In the genomic region with DNA sequence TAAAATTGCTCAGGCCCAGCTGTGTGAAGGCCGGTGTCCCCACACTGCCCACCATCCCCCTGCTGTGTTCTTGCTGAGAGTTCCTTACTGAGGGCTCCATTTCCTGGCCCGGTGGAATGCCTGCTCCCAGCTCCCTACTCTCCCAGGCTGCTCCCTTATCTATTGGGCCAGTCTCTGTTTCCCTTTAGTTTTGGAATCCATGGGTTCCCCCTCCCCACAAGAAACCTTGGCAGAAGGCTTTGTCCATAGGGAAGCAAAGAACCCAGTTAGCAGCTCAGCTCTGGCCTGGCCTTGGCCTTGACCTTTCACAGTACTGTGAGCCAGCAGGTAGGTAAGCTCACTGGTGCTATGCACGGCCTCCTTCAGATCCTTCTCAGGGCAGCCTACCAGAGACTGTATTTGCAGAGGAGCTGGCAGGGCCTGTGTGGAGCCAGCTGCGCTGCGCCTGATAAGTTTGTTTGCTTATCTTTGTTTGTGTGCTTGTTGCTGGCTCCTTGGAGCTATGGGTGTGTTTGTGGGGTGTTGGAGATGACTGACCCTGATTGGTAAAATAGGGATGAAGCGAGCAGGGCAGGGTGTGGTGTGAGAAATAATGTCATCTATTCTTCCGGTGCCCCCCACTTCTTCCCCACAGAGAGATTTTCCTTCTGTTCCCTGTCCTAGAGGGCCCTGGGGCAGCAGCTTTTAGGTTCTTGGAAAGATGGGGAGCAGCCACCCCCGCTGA, we compare ENCODE assay signal across 9 cellular contexts. TPM values are rescaled to one million over a fixed set of nuclear protein-coding genes. Genes with fewer than 3 reads are reported as not detected.
DNase-seq lines count a peak whose midpoint lies in the region; ATAC-seq, FAIRE-seq and TF ChIP-seq lines count a peak whose summit lies in the region.
"Had no signal": no experiment of that assay in that cellular context is flagged by ENCODE, and none has a peak within 500 bp of the region (broad histone marks: within the 10 kb centered on the region; RNA-seq: fewer than 3 reads in every experiment).

No MANE protein-coding gene starts in this region.

- dilution Hi-C loops in keratinocyte (cut with MboI; ENCODE audit: extremely low pct_ligation_motif_present, low sequenced_read_pairs), result no loop called here

- H3K9ac ChIP-seq in adipocyte (ENCODE audit: low read length) (peak overlapping the region; percentile 15), keratinocyte (ENCODE audit: control insufficient read depth, extremely low read depth, insufficient read depth, low read length) (peak overlapping the region; percentile 79), stomach smooth muscle (ENCODE audit: low read length in 2 of 2) (peak overlapping the region; percentile 36 to 44)

- DNase-seq in activated T-cell treated with anti-CD3 and anti-CD28 coated beads, Interleukin-2, amount 50 U/mL, for 72 hours, result no peak
- no peak for DNase-seq in activated T-cell treated with anti-CD3 and anti-CD28 coated beads, Interleukin-2, amount 50 U/mL, for 48 hours
- DNase-seq in adipocyte (ENCODE audit: low read depth) (no peak), keratinocyte (ENCODE audit: low read depth, low spot score) (no peak)

- H3K27me3 ChIP-seq in adipocyte (replicated peaks; ENCODE audit: control insufficient read depth, insufficient read depth, low read length) (no peaks in the 10 kb centered on the region), keratinocyte (ENCODE audit: control insufficient read depth, extremely low read depth, insufficient read depth, low read length) (no peaks in the 10 kb centered on the region), stomach smooth muscle (ENCODE audit: control insufficient read depth in 1 of 2, insufficient read depth in 2 of 2, low read length in 2 of 2) (no peaks in the 10 kb centered on the region)

- peaks cover 56% of the 10 kb centered on the region for H3K4me1 Mint-ChIP-seq in activated T-cell treated with anti-CD3 and anti-CD28 coated beads, Interleukin-2, amount 50 U/mL, for 72 hours (ENCODE audit: low read depth)

- H3K4me2 ChIP-seq in keratinocyte (ENCODE audit: control insufficient read depth, extremely low read depth, insufficient read depth, low read depth, low read length), result peak overlapping the region; percentile 63

- H2AFZ ChIP-seq in keratinocyte (ENCODE audit: control insufficient read depth, low read length), result no peak overlapping the region

- no peaks in the 10 kb centered on the region for H3K27me3 Mint-ChIP-seq in activated T-cell treated with anti-CD3 and anti-CD28 coated beads, Interleukin-2, amount 50 U/mL, for 72 hours (ENCODE audit: low read depth)

- peak overlapping the region; percentile 34 for H3K4me3 ChIP-seq in adipocyte (ENCODE audit: low read length)
- peak overlapping the region in 1 of 3 experiments; percentile 11 for H3K4me3 ChIP-seq in keratinocyte (ENCODE audit: control insufficient read depth in 2 of 3, extremely low read depth in 1 of 3, insufficient read depth in 2 of 3, low read depth in 1 of 3, low read length in 3 of 3)
- peak overlapping the region; percentile 23 to 55 for H3K4me3 ChIP-seq in stomach smooth muscle (ENCODE audit: low read length in 2 of 2)

- peaks cover 71% of the 10 kb centered on the region for H3K79me2 ChIP-seq in keratinocyte (ENCODE audit: control insufficient read depth, insufficient read depth, low read length)

- H3K9me1 ChIP-seq in keratinocyte (ENCODE audit: control insufficient read depth, extremely low read depth, insufficient read depth, low read length), result peaks cover 11% of the 10 kb centered on the region

- peak overlapping the region; percentile 53 for H3K27ac Mint-ChIP-seq in activated T-cell treated with anti-CD3 and anti-CD28 coated beads, Interleukin-2, amount 50 U/mL, for 72 hours

- no peak for TF ChIP-seq CTCF in keratinocyte (optimal IDR thresholded peaks at IDR 0.05 in 1 of 3, IDR thresholded peaks at IDR 0.05 in 1 of 3, conservative IDR thresholded peaks at IDR 0.05 in 1 of 3; ENCODE audit: extremely low read depth in 1 of 3, insufficient read depth in 2 of 3, low read length in 3 of 3)

- H3K36me3 Mint-ChIP-seq in activated T-cell treated with anti-CD3 and anti-CD28 coated beads, Interleukin-2, amount 50 U/mL, for 72 hours (ENCODE audit: insufficient read depth in 2 of 2), result no peaks in the 10 kb centered on the region

- H4K20me1 ChIP-seq in keratinocyte (ENCODE audit: control insufficient read depth, extremely low read depth, insufficient read depth, low read length), result peaks cover 7% of the 10 kb centered on the region

- ATAC-seq in activated T-cell treated with anti-CD3 and anti-CD28 coated beads, Interleukin-2, amount 50 U/mL, for 72 hours (replicated peaks in 1 of 2), result peak; percentile 40 to 54
- ATAC-seq in HG02938 (IDR thresholded peaks at IDR 0.05; ENCODE audit: unreplicated experiment) (no peak), HG03159 (IDR thresholded peaks at IDR 0.05; ENCODE audit: unreplicated experiment) (no peak), GM18505 (IDR thresholded peaks at IDR 0.05; ENCODE audit: unreplicated experiment) (no peak)

- no peaks in the 10 kb centered on the region for H3K9me3 Mint-ChIP-seq in activated T-cell treated with anti-CD3 and anti-CD28 coated beads, Interleukin-2, amount 50 U/mL, for 72 hours

- no peak for FAIRE-seq in keratinocyte (lab: Jason Lieb, UNC)
- FAIRE-seq: G401.6 had no signal

- H3K4me1 ChIP-seq in adipocyte (ENCODE audit: control insufficient read depth, insufficient read depth, low read length) (peaks cover 27% of the 10 kb centered on the region), keratinocyte (ENCODE audit: control insufficient read depth, extremely low read depth, insufficient read depth, low read length) (peaks cover 61% of the 10 kb centered on the region), stomach smooth muscle (ENCODE audit: control insufficient read depth, insufficient read depth, low read length) (peaks cover 68% of the 10 kb centered on the region)

- H3K27ac ChIP-seq in keratinocyte (ENCODE audit: control insufficient read depth, insufficient read depth, low read length) (peak overlapping the region; percentile 88), stomach smooth muscle (ENCODE audit: low read length) (peak overlapping the region; percentile 77)

- H3K9me3 ChIP-seq in adipocyte (ENCODE audit: control insufficient read depth, low read length), result no peaks in the 10 kb centered on the region
- no peaks in the 10 kb centered on the region for H3K9me3 ChIP-seq in keratinocyte (ENCODE audit: control insufficient read depth, low read depth, low read length)
- H3K9me3 ChIP-seq in stomach smooth muscle (ENCODE audit: control insufficient read depth in 2 of 2, low read length in 2 of 2), result no peaks in the 10 kb centered on the region

- TF ChIP-seq POLR2A in GM18505 (IDR thresholded peaks at IDR 0.05; ENCODE audit: borderline replicate concordance, extremely low read depth, insufficient read depth, insufficient read length), result no peak

- H3K4me3 Mint-ChIP-seq in activated T-cell treated with anti-CD3 and anti-CD28 coated beads, Interleukin-2, amount 50 U/mL, for 72 hours, result peak overlapping the region; percentile 25 to 64

- H3K36me3 ChIP-seq in adipocyte (ENCODE audit: control insufficient read depth, insufficient read depth, low read length, severe bottlenecking) (no peaks in the 10 kb centered on the region), keratinocyte (ENCODE audit: control insufficient read depth in 2 of 2, extremely low read depth in 1 of 2, insufficient read depth in 2 of 2, low read length in 2 of 2) (peaks cover 0 to 6% of the 10 kb centered on the region in 2 experiments), stomach smooth muscle (ENCODE audit: control insufficient read depth in 2 of 2, insufficient read depth in 2 of 2, low read length in 2 of 2) (no peaks in the 10 kb centered on the region)

RNA-seq across cellular contexts. Expression of a gene that starts 19.2 kb away (rescaled TPM):
- 10 to 100 TPM; 17.1 to 17.5 TPM for total RNA-seq in activated T-cell treated with anti-CD3 and anti-CD28 coated beads, Interleukin-2, amount 50 U/mL, for 72 hours
- polyA plus RNA-seq in keratinocyte, result 4.7 to 17.8 TPM (median 5.5 TPM) in 3 replicates
- 7.1 TPM for polyA plus RNA-seq in keratinocyte (2011; ENCODE audit: low read depth)
- polyA plus RNA-seq in keratinocyte (2011; cell fraction: cytosol; rRNA removed), result 7.3 and 10.1 TPM in 2 replicates
- polyA plus RNA-seq in keratinocyte (2011; cell fraction: nucleus; rRNA removed), result 37.9 and 81.1 TPM in 2 replicates
- 19.4 and 29.7 TPM in 2 replicates for polyA plus RNA-seq in keratinocyte (2012; ENCODE audit: low replicate concordance)
- 15.1 to 65.2 TPM (median 19.5 TPM) in 3 replicates for polyA minus RNA-seq in keratinocyte
- polyA minus RNA-seq in keratinocyte (2011; cell fraction: cytosol; rRNA and poly(A)+ RNA removed), result 12.3 TPM
- 23.0 and 32.1 TPM in 2 replicates for polyA minus RNA-seq in keratinocyte (2011; cell fraction: nucleus; rRNA and poly(A)+ RNA removed)

Comparison
In these comparisons a context has a peak if more than half of its experiments do, and no peak if none do; other contexts are left out.
1. ATAC-seq: peak in activated T-cell treated with anti-CD3 and anti-CD28 coated beads, Interleukin-2, amount 50 U/mL, for 72 hours (2 of 2); none in HG02938 (single experiment), HG03159 (single experiment) and GM18505 (single experiment).
2. H3K9ac ChIP-seq: peak in every context shown above with its lines; median percentile 79 in keratinocyte; 40 in stomach smooth muscle; 15 in adipocyte.